In the genomic region with DNA sequence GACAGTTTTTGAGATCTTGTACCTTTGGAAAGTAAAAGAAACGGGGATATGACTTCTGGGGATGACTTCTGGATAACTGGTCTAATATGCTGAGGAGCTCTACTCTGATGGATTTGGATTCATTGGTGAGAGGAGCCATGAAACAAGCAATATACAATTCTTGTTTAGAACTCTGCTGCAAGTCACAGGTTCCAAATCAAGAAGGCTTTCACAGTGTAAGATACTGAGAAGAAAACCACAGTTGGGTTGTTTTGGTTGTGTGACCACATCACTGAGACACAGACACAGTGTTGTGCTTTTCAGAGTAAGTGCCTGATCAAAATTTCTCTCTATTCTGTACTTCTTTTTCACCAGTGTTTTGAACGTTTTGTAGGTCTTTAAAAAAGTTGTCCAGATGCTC, we compare ENCODE assay signal across 12 cellular contexts. TPM values are rescaled to one million over a fixed set of nuclear protein-coding genes. Genes with fewer than 3 reads are reported as not detected.
DNase-seq lines count a peak whose midpoint lies in the region; ATAC-seq and TF ChIP-seq lines count a peak whose summit lies in the region.
"Had no signal": no experiment of that assay in that cellular context is flagged by ENCODE, and none has a peak within 500 bp of the region (broad histone marks: within the 10 kb centered on the region; RNA-seq: fewer than 3 reads in every experiment).

No MANE protein-coding gene starts in this region.

- H3F3A ChIP-seq in DOHH2 (ENCODE audit: control insufficient read depth, insufficient read depth) = peaks cover 68% of the 10 kb centered on the region

- H3K4me1 ChIP-seq in DOHH2 (ENCODE audit: control insufficient read depth, low read length) = peaks cover 100% of the 10 kb centered on the region
- H3K4me1 ChIP-seq in Peyer's patch = peaks cover 0 to 19% (median 1%) of the 10 kb centered on the region in 4 donors
- peaks cover 24% of the 10 kb centered on the region for H3K4me1 ChIP-seq in lower lobe of right lung
- peaks cover 0 to 16% (median 0%) of the 10 kb centered on the region in 12 donors for H3K4me1 ChIP-seq in heart left ventricle

- intact Hi-C loops in lower lobe of right lung (cut with DNase I) (no loop called here), heart left ventricle (cut with DNase I) (no loop called here), left ventricle myocardium superior (cut with micrococcal nuclease) (no loop called here)

- DNase-seq in Peyer's patch (peak in 1 of 3 donors; percentile 45), lower lobe of right lung (no peak), heart left ventricle (no peak), WTC11 (ENCODE audit: low spot score) (no peak), left ventricle myocardium superior (no peak), caudate nucleus (lab: John Stamatoyannopoulos, UW) (no peak)
- DNase-seq: anterior cingulate cortex, SK-N-SH had no signal

- 74 to 82% (median 77%) methylated on average over 2 of the region's 2 CpGs for WGBS in heart left ventricle, 4 donors

- H3K27me3 Mint-ChIP-seq in WTC11 (ENCODE audit: low read depth) = no peaks in the 10 kb centered on the region

- H4K20me1 ChIP-seq in DOHH2 (ENCODE audit: control insufficient read depth, insufficient read depth, low read depth, low read length) = no peaks in the 10 kb centered on the region

- H3K9me3 ChIP-seq in DOHH2 (ENCODE audit: control insufficient read depth, insufficient read depth, low read length) (no peaks in the 10 kb centered on the region), Peyer's patch (no peaks in the 10 kb centered on the region), lower lobe of right lung (no peaks in the 10 kb centered on the region), heart left ventricle (no peaks in the 10 kb centered on the region)
- H3K9me3 ChIP-seq: SK-N-SH, tibial nerve had no signal

- no peak for TF ChIP-seq POLR2A in Peyer's patch (IDR thresholded peaks at IDR 0.05)
- no peak for TF ChIP-seq POLR2A in heart left ventricle (IDR thresholded peaks at IDR 0.05)

- H3K79me2 ChIP-seq in DOHH2 (ENCODE audit: control insufficient read depth, low read length) = no peaks in the 10 kb centered on the region

- POLR2A ChIA-PET in WTC11 (lab: Charles Lee) = no interaction called here

- CTCF ChIA-PET in WTC11 (lab: Charles Lee) = no interaction called here

- H3K4me2 ChIP-seq in DOHH2 (ENCODE audit: low read length) = peak overlapping the region; percentile 85
- H3K4me2 ChIP-seq: SK-N-SH had no signal

- H3K4me3 ChIP-seq in DOHH2 (ENCODE audit: low read length) (peak overlapping the region; percentile 63), Peyer's patch (no peak overlapping the region), lower lobe of right lung (no peak overlapping the region), heart left ventricle (no peak overlapping the region)
- H3K4me3 ChIP-seq: tibial nerve had no signal

- TF ChIP-seq CTCF in DOHH2 (IDR thresholded peaks at IDR 0.05; ENCODE audit: low read depth, low read length, poor library complexity, severe bottlenecking) (no peak), Peyer's patch (IDR thresholded peaks at IDR 0.05) (no peak), lower lobe of right lung (IDR thresholded peaks at IDR 0.05) (no peak), heart left ventricle (IDR thresholded peaks at IDR 0.05) (no peak), WTC11 (IDR thresholded peaks at IDR 0.05) (no peak)

- H3K27me3 ChIP-seq in DOHH2 (ENCODE audit: control insufficient read depth, low read length) (no peaks in the 10 kb centered on the region), Peyer's patch (no peaks in the 10 kb centered on the region), lower lobe of right lung (ENCODE audit: low read depth) (no peaks in the 10 kb centered on the region), heart left ventricle (no peaks in the 10 kb centered on the region)
- H3K27me3 ChIP-seq: tibial nerve had no signal

- ATAC-seq in GM21723 (IDR thresholded peaks at IDR 0.05; ENCODE audit: unreplicated experiment) (peak; percentile 51), lower lobe of right lung (peak; percentile 40 to 48), heart left ventricle (no peak), WTC11 (no peak), left ventricle myocardium superior (no peak)

- H3K4me1 Mint-ChIP-seq in WTC11 = peaks cover 9% of the 10 kb centered on the region

- H3K27ac Mint-ChIP-seq in WTC11 = no peak overlapping the region

- H3K9me2 ChIP-seq in DOHH2 (replicated peaks; ENCODE audit: control insufficient read depth, low read length) = no peaks in the 10 kb centered on the region
- H3K9me2 ChIP-seq: SK-N-SH had no signal

- no peaks in the 10 kb centered on the region for H3K9me3 Mint-ChIP-seq in WTC11

- no peaks in the 10 kb centered on the region for H3K36me3 ChIP-seq in DOHH2 (ENCODE audit: control insufficient read depth, low read length)
- no peaks in the 10 kb centered on the region for H3K36me3 ChIP-seq in Peyer's patch
- H3K36me3 ChIP-seq in lower lobe of right lung = no peaks in the 10 kb centered on the region
- H3K36me3 ChIP-seq in heart left ventricle = peaks cover 0 to 3% (median 0%) of the 10 kb centered on the region in 9 donors

- H3K36me3 Mint-ChIP-seq in WTC11 = no peaks in the 10 kb centered on the region

- H3K27ac ChIP-seq in DOHH2 (ENCODE audit: low read depth, low read length) = peak overlapping the region; percentile 97
- peak overlapping the region; percentile 48 to 61 (median 60) for H3K27ac ChIP-seq in Peyer's patch
- H3K27ac ChIP-seq in lower lobe of right lung = peak overlapping the region; percentile 15
- peak overlapping the region in 1 of 12 donors; percentile 79 for H3K27ac ChIP-seq in heart left ventricle
- H3K27ac ChIP-seq in caudate nucleus (ENCODE audit: low read depth, low read length) = no peak overlapping the region

- H3K4me3 Mint-ChIP-seq in WTC11 = no peak overlapping the region

TF ChIP-seq in WTC11, 78 proteins besides CTCF, POLR2A, EP300 and RAD21:
- TF ChIP-seq ZNF121 (CRISPR knock-in tag; IDR thresholded peaks at IDR 0.05) (no peak), RORB (CRISPR knock-in tag; IDR thresholded peaks at IDR 0.05) (no peak), TEAD4 (CRISPR knock-in tag; IDR thresholded peaks at IDR 0.05) (no peak), FOXK1 (CRISPR knock-in tag; IDR thresholded peaks at IDR 0.05) (no peak), SMAD4 (CRISPR knock-in tag; IDR thresholded peaks at IDR 0.05) (no peak), PRRX2 (CRISPR knock-in tag; IDR thresholded peaks at IDR 0.05) (no peak)
- TF ChIP-seq, protein P1, sequence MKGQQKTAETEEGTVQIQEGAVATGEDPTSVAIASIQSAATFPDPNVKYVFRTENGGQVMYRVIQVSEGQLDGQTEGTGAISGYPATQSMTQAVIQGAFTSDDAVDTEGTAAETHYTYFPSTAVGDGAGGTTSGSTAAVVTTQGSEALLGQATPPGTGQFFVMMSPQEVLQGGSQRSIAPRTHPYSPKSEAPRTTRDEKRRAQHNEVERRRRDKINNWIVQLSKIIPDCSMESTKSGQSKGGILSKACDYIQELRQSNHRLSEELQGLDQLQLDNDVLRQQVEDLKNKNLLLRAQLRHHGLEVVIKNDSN (CRISPR knock-in tag; IDR thresholded peaks at IDR 0.05) = no peak

RNA-seq across cellular contexts. Expression of a gene that starts 13.1 kb away (rescaled TPM):
- total RNA-seq in Peyer's patch (100 to 1,000 TPM in 1 of 4 donors, 10 to 100 TPM in 3; 10.7 to 180 (median 27.4) TPM), lower lobe of right lung (83.5 TPM), heart left ventricle (100 to 1,000 TPM in 1 of 9 donors, 10 to 100 TPM in 8; 13.7 to 170 (median 19.7) TPM), WTC11 (2021) (54.0 to 66.8 TPM (median 64.2 TPM) in 3 replicates), left ventricle myocardium superior (28.6 TPM)
- 10 to 100 TPM; 11.9 to 20.2 TPM for polyA plus RNA-seq in heart left ventricle

RNA-seq across cellular contexts. Expression of a gene that starts 13.2 kb away (rescaled TPM):
- total RNA-seq in Peyer's patch = 1 to 10 TPM in 3 of 4 donors, under 1 TPM in 1; 0.76 to 3.4 (median 2.2) TPM
- total RNA-seq in lower lobe of right lung = 3.1 TPM
- 1 to 10 TPM in 8 of 9 donors, under 1 TPM in 1; 0.50 to 8.3 (median 1.7) TPM for total RNA-seq in heart left ventricle
- polyA plus RNA-seq in heart left ventricle = 1 to 10 TPM; 1.4 to 1.7 TPM
- 0.50 to 0.73 TPM (median 0.55 TPM) in 3 replicates for total RNA-seq in WTC11 (2021)
- 11.9 TPM for total RNA-seq in left ventricle myocardium superior

RNA-seq across cellular contexts. Expression of a gene that starts 44.9 kb away (rescaled TPM):
- total RNA-seq in Peyer's patch (1 to 10 TPM in 1 of 4 donors, under 1 TPM in 1, not detected in 2; 0.54 to 4.4 TPM), lower lobe of right lung (7.5 TPM), heart left ventricle (not detected), WTC11 (2021) (0.18 to 0.24 TPM (median 0.21 TPM) in 3 replicates), left ventricle myocardium superior (not detected)
- polyA plus RNA-seq in heart left ventricle = under 1 TPM in 1 of 2 donors, not detected in 1; 0.14 TPM
- total RNA-seq: mesenteric fat pad had no signal

Comparison
In these comparisons a context has a peak if more than half of its experiments do, and no peak if none do; other contexts are left out.
1. ATAC-seq: peak in GM21723 (single experiment) and lower lobe of right lung (2 of 2); none in heart left ventricle (0 of 4), WTC11 (single experiment) and left ventricle myocardium superior (single experiment).